30 cellular contexts compared by ENCODE assay signal in the genomic region with DNA sequence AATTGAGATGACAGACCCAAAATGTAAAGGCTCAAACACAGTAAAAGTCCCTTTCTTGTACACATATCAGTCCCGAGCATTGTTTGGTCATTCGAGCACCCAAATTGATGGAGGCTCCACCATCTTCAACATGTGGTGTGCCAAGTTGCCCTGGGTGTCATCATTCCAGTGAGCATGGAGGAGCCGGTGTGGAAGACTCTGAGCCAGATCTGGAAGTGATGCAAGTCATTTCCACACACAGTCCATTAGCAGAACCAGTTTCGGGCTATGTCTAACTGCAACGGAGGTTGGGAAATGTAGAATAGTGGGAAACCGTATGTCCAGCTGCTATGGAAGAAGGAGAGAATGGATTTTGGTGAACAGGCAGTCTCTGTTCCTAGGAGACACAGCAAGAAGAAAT.
"Had no signal": no experiment of that assay in that cellular context is flagged by ENCODE, and none has a peak within 500 bp of the region (broad histone marks: within the 10 kb centered on the region; RNA-seq: fewer than 3 reads in every experiment).

No MANE protein-coding gene starts in this region.

- FAIRE-seq: astrocyte, frontal cortex, small intestine had no signal

- H3K36me3 Mint-ChIP-seq: stimulated activated memory B cell treated with anti-CD40 and anti-IgM and Interleukin-4, amounts not matched to agents 10 μg/mL and 1 μg/mL and 100 μg/mL, for 72 hours had no signal

- H3K36me3 ChIP-seq: brain microvascular endothelial cell, left ventricle myocardium inferior, sigmoid colon, thyroid gland, upper lobe of left lung had no signal

- H3K27ac ChIP-seq: brain microvascular endothelial cell, hepatocyte, left ventricle myocardium inferior, sigmoid colon, thyroid gland, upper lobe of left lung, VCaP had no signal

- H3K27ac Mint-ChIP-seq: activated naive CD4-positive, alpha-beta T cell treated with anti-CD3 and anti-CD28 coated beads for 36 hours; activated naive CD8-positive, alpha-beta T cell treated with anti-CD3 and anti-CD28 coated beads for 36 hours; activated T-helper 1 cell treated with anti-CD3 and anti-CD28 coated beads, Interleukin-12 subunit alpha, Interleukin-12 subunit beta, Interleukin-2, Interleukin-4 antibody, amounts not matched to agents 30 ng/mL and 10 ng/mL and 1 ng/mL, durations not matched to agents 14 hours and 24 hours and 36 hours; effector memory CD8-positive, alpha-beta T cell; natural killer cell treated with Interleukin-12 subunit alpha and Interleukin-12 subunit beta and Interleukin-15 and Interleukin-18, amount 100 ng/mL, for 72 hours; stimulated activated memory B cell treated with anti-CD40 and anti-IgM and Interleukin-4, amounts not matched to agents 10 μg/mL and 1 μg/mL and 100 μg/mL, for 72 hours had no signal

- ATAC-seq: effector memory CD8-positive, alpha-beta T cell; mucosa of descending colon; natural killer cell treated with Interleukin-12 subunit alpha and Interleukin-12 subunit beta and Interleukin-15 and Interleukin-18, amount 100 ng/mL, for 72 hours; stimulated activated memory B cell treated with anti-CD40 and anti-IgM and Interleukin-4, amounts not matched to agents 10 μg/mL and 1 μg/mL and 100 μg/mL, for 72 hours; stimulated activated naive CD8-positive, alpha-beta T cell treated with anti-CD3 and anti-CD28 coated beads, Interleukin-15, amount 100 ng/mL, for 72 hours had no signal

- H3K9me3 Mint-ChIP-seq: effector memory CD8-positive, alpha-beta T cell had no signal

- H3K27me3 ChIP-seq: brain microvascular endothelial cell, hepatocyte, sigmoid colon, thyroid gland, upper lobe of left lung had no signal

- H2AFZ ChIP-seq: hepatocyte had no signal

- H3K4me1 Mint-ChIP-seq: stimulated activated memory B cell treated with anti-CD40 and anti-IgM and Interleukin-4, amounts not matched to agents 10 μg/mL and 1 μg/mL and 100 μg/mL, for 72 hours had no signal

- H3K79me2 ChIP-seq: hepatocyte had no signal

- H3K4me3 ChIP-seq: hepatocyte, left ventricle myocardium inferior, lung, mucosa of descending colon, sigmoid colon, thyroid gland, upper lobe of left lung had no signal

- DNase-seq: activated CD4-positive, alpha-beta T cell treated with anti-CD3 and anti-CD28 coated beads for 4 hours; activated CD4-positive, alpha-beta T cell treated with anti-CD3 and anti-CD28 coated beads, Interleukin-2, amount 50 U/mL, for 4 hours; activated effector memory CD4-positive, alpha-beta T cell treated with anti-CD3 and anti-CD28 coated beads, Interleukin-2, amount 50 U/mL, for 16 hours; activated naive CD4-positive, alpha-beta T cell treated with anti-CD3 and anti-CD28 coated beads for 36 hours; activated naive CD8-positive, alpha-beta T cell treated with anti-CD3 and anti-CD28 coated beads for 36 hours; activated T-cell treated with anti-CD3 and anti-CD28 coated beads, Interleukin-2, amount 50 U/mL, for 1 hour; brain microvascular endothelial cell; cortex of kidney; effector memory CD8-positive, alpha-beta T cell; glutamatergic neuron; islet precursor cell; left ventricle myocardium inferior; mucosa of descending colon; posterior cingulate gyrus; sigmoid colon; small intestine; stimulated activated CD4-positive, alpha-beta T cell treated with anti-CD3 and anti-CD28 coated beads, Interleukin-4, amount 100 ng/mL, for 4 hours; stimulated activated CD8-positive, alpha-beta memory T cell treated with anti-CD3 and anti-CD28 coated beads, Interleukin-4, amount 100 ng/mL, for 48 hours; stimulated activated naive CD8-positive, alpha-beta T cell treated with anti-CD3 and anti-CD28 coated beads, Interleukin-15, amount 100 ng/mL, for 72 hours; substantia nigra; thyroid gland; upper lobe of left lung had no signal

- H3K9me3 ChIP-seq: left ventricle myocardium inferior, sigmoid colon, thyroid gland had no signal

- H3K27me3 Mint-ChIP-seq: activated naive CD8-positive, alpha-beta T cell treated with anti-CD3 and anti-CD28 coated beads for 36 hours; stimulated activated naive CD8-positive, alpha-beta T cell treated with anti-CD3 and anti-CD28 coated beads, Interleukin-15, amount 100 ng/mL, for 72 hours had no signal

- H3K4me1 ChIP-seq: sigmoid colon, thyroid gland, upper lobe of left lung had no signal

- H3K4me3 Mint-ChIP-seq: activated naive CD4-positive, alpha-beta T cell treated with anti-CD3 and anti-CD28 coated beads for 36 hours; activated naive CD8-positive, alpha-beta T cell treated with anti-CD3 and anti-CD28 coated beads for 36 hours; activated T-helper 1 cell treated with anti-CD3 and anti-CD28 coated beads, Interleukin-12 subunit alpha, Interleukin-12 subunit beta, Interleukin-2, Interleukin-4 antibody, amounts not matched to agents 30 ng/mL and 10 ng/mL and 1 ng/mL, durations not matched to agents 14 hours and 24 hours and 36 hours; effector memory CD8-positive, alpha-beta T cell; natural killer cell treated with Interleukin-12 subunit alpha and Interleukin-12 subunit beta and Interleukin-15 and Interleukin-18, amount 100 ng/mL, for 72 hours; stimulated activated memory B cell treated with anti-CD40 and anti-IgM and Interleukin-4, amounts not matched to agents 10 μg/mL and 1 μg/mL and 100 μg/mL, for 72 hours; stimulated activated naive CD8-positive, alpha-beta T cell treated with anti-CD3 and anti-CD28 coated beads, Interleukin-15, amount 100 ng/mL, for 72 hours had no signal

- H3K4me2 ChIP-seq: hepatocyte had no signal
